Comparison of ENCODE assay signal across 8 cellular contexts in genomic region chr1:229479660-229480399, GRCh38.
DNase-seq lines count a peak whose midpoint lies in the region; ATAC-seq and TF ChIP-seq lines count a peak whose summit lies in the region.
"Had no signal": no experiment of that assay in that cellular context is flagged by ENCODE, and none has a peak within 500 bp of the region (broad histone marks: within the 10 kb centered on the region; RNA-seq: fewer than 3 reads in every experiment).

No MANE protein-coding gene starts in this region.

- peak; percentile 56 for TF ChIP-seq POLR2A in GM19099 (IDR thresholded peaks at IDR 0.05; ENCODE audit: extremely low read depth, insufficient read length, low read depth)

- ATAC-seq in HG02623 (IDR thresholded peaks at IDR 0.05; ENCODE audit: unreplicated experiment), result peak; percentile 72

- DNase-seq in Kasumi-1 (lab: John Stamatoyannopoulos, UW), result peak; percentile 88 to 91
- peak; percentile 19 for DNase-seq in pons (ENCODE audit: low spot score)
- no peak for DNase-seq in NCI-H345 treated with DMSO at 0.1 percent for 48 hours (lab: John Stamatoyannopoulos, UW; ENCODE audit: unreplicated experiment)
- no peak for DNase-seq in activated T-cell treated with anti-CD3 and anti-CD28 coated beads for 4 hours
- DNase-seq in NCI-H226, result no peak
- DNase-seq: NCI-H774 had no signal

Comparison
In these comparisons a context has a peak if more than half of its experiments do, and no peak if none do; other contexts are left out.
1. DNase-seq: peak in Kasumi-1 (2 of 2) and pons (single experiment); none in NCI-H345 treated with DMSO at 0.1 percent for 48 hours (single experiment), activated T-cell treated with anti-CD3 and anti-CD28 coated beads for 4 hours (single experiment) and NCI-H226 (single experiment).